8 cellular contexts compared by ENCODE assay signal in genomic region chr14:55271572-55272414, GRCh38. TPM values are rescaled to one million over a fixed set of nuclear protein-coding genes. Genes with fewer than 3 reads are reported as not detected.
DNase-seq lines count a peak whose midpoint lies in the region; ATAC-seq, FAIRE-seq and TF ChIP-seq lines count a peak whose summit lies in the region.

No MANE protein-coding gene starts in this region.

- in situ Hi-C loops in HepG2 (cut with HindIII; ENCODE audit: extremely low pct_ligation_motif_present, low pct_unique_long_range_greater_than_20kb), result loop anchor here (5.0 kb wide), 1 partner anchor 141 kb away; the partner anchor contains the start of gene ATG14

- peaks cover 20% of the 10 kb centered on the region for H4K20me1 ChIP-seq in HepG2 (ENCODE audit: insufficient read depth, low read length)

- H3K4me1 Mint-ChIP-seq in activated CD4-positive, alpha-beta T cell treated with anti-CD3 and anti-CD28 coated beads, Interleukin-2, amount 10 ng/mL, durations not matched to agents 7 days and 5 days, result peaks cover 49% of the 10 kb centered on the region
- H3K4me1 Mint-ChIP-seq in dendritic cell treated with granulocyte-macrophage colony-stimulating factor and Interleukin-4, amounts not matched to agents 40 ng/mL and 50 ng/mL, for 4 days (ENCODE audit: low read depth), result peaks cover 40% of the 10 kb centered on the region

- intact Hi-C loops in dendritic cell treated with granulocyte-macrophage colony-stimulating factor and Interleukin-4, amounts not matched to agents 40 ng/mL and 50 ng/mL, for 4 days (cut with micrococcal nuclease), result loop anchor here (10.0 kb wide), 1 partner anchor 217 kb away; the partner anchor contains the start of gene MAPK1IP1L
- intact Hi-C loops in HepG2 (cut with micrococcal nuclease; ENCODE audit: unreplicated experiment), result loop anchor here (1.0 to 10.0 kb wide), 3 partner anchors 83 to 313 kb away; partner anchors contain the start of gene KTN1

- peaks cover 9% of the 10 kb centered on the region for H3K36me3 Mint-ChIP-seq in activated CD4-positive, alpha-beta T cell treated with anti-CD3 and anti-CD28 coated beads, Interleukin-2, amount 10 ng/mL, durations not matched to agents 7 days and 5 days (ENCODE audit: low read depth)
- no peaks in the 10 kb centered on the region for H3K36me3 Mint-ChIP-seq in dendritic cell treated with granulocyte-macrophage colony-stimulating factor and Interleukin-4, amounts not matched to agents 40 ng/mL and 50 ng/mL, for 4 days (ENCODE audit: low read depth)

- H2AFZ ChIP-seq in HepG2 (ENCODE audit: low read length), result no peak overlapping the region

- FAIRE-seq in HepG2 (lab: Jason Lieb, UNC), result no peak

- TF ChIP-seq CTCF in HepG2 (CRISPR knock-in tag; IDR thresholded peaks at IDR 0.05), result 0 out of 2 replicates have a peak, but pooled peaks have one; percentile 17

- no peaks in the 10 kb centered on the region for H3K27me3 Mint-ChIP-seq in activated CD4-positive, alpha-beta T cell treated with anti-CD3 and anti-CD28 coated beads, Interleukin-2, amount 10 ng/mL, durations not matched to agents 7 days and 5 days
- H3K27me3 Mint-ChIP-seq in dendritic cell treated with granulocyte-macrophage colony-stimulating factor and Interleukin-4, amounts not matched to agents 40 ng/mL and 50 ng/mL, for 4 days, result no peaks in the 10 kb centered on the region

- WGBS in HepG2 (ENCODE audit: low lambda C conversion rate), result 0% methylated on average over 12 of the region's 82 CpGs

- peak overlapping the region; percentile 77 for H3K4me2 ChIP-seq in HepG2 (ENCODE audit: low read depth, low read length)

- H3K9me3 ChIP-seq in HepG2 (ENCODE audit: low read length), result no peaks in the 10 kb centered on the region

- BruUV-seq in HepG2 (replicated peaks; lab: Mats Ljungman, UMichigan), result no TSS peak

- ATAC-seq in GM18873 (IDR thresholded peaks at IDR 0.05; ENCODE audit: low FRiP score, unreplicated experiment) (peak; percentile 23), HG03135 (IDR thresholded peaks at IDR 0.05; ENCODE audit: unreplicated experiment) (peak; percentile 45), HepG2 (peak; percentile 49)

- H3K27me3 ChIP-seq in HepG2 (ENCODE audit: control insufficient read depth in 1 of 2, insufficient read depth in 2 of 2, low read length in 2 of 2), result no peaks in the 10 kb centered on the region; a peak in 1 of 5 replicates

- H3K4me1 ChIP-seq in HepG2 (ENCODE audit: insufficient read depth, low read length), result peaks cover 48% of the 10 kb centered on the region

- CTCF ChIA-PET in activated CD4-positive, alpha-beta T cell treated with anti-CD3 and anti-CD28 coated beads, Interleukin-2, amount 10 ng/mL, durations not matched to agents 7 days and 5 days (lab: Charles Lee), result interaction anchor here (0.7 to 3.6 kb wide), 9 partner anchors 8 to 346 kb away, joined by 3 to 30 read pairs (median 3); no protein-coding TSS in a partner anchor
- CTCF ChIA-PET in HepG2 (lab: Yijun Ruan, JAX; ENCODE audit: low intra/inter-chr PET ratio, low total read pairs), result interaction anchor here (1.3 to 1.7 kb wide), 2 partner anchors 26 to 82 kb away, joined by 5 to 14 read pairs; no protein-coding TSS in a partner anchor

- peak overlapping the region; percentile 81 for H3K4me3 Mint-ChIP-seq in activated CD4-positive, alpha-beta T cell treated with anti-CD3 and anti-CD28 coated beads, Interleukin-2, amount 10 ng/mL, durations not matched to agents 7 days and 5 days
- peak overlapping the region; percentile 84 for H3K4me3 Mint-ChIP-seq in dendritic cell treated with granulocyte-macrophage colony-stimulating factor and Interleukin-4, amounts not matched to agents 40 ng/mL and 50 ng/mL, for 4 days

- no peaks in the 10 kb centered on the region for H3K36me3 ChIP-seq in HepG2 (replicated peaks in 1 of 2; ENCODE audit: control insufficient read depth in 1 of 2, insufficient read depth in 2 of 2, low read length in 2 of 2)

- H3K27ac ChIP-seq in HepG2 (ENCODE audit: extremely low read length, insufficient read depth, low read length), result peak overlapping the region; percentile 78

- peak overlapping the region; percentile 87 to 99 (median 97) for H3K4me3 ChIP-seq in HepG2 (replicated peaks in 1 of 3; ENCODE audit: insufficient read depth in 1 of 3, low read depth in 2 of 3, low read length in 3 of 3)

- H3K27ac Mint-ChIP-seq in activated CD4-positive, alpha-beta T cell treated with anti-CD3 and anti-CD28 coated beads, Interleukin-2, amount 10 ng/mL, durations not matched to agents 7 days and 5 days, result peak overlapping the region; percentile 96
- peak overlapping the region; percentile 94 for H3K27ac Mint-ChIP-seq in dendritic cell treated with granulocyte-macrophage colony-stimulating factor and Interleukin-4, amounts not matched to agents 40 ng/mL and 50 ng/mL, for 4 days

- H3K79me2 ChIP-seq in HepG2 (ENCODE audit: insufficient read depth, low read length), result peaks cover 49% of the 10 kb centered on the region

- DNase-seq in AG20443 (ENCODE audit: low spot score) (peak; percentile 88), NCI-H446 (lab: John Stamatoyannopoulos, UW) (peak; percentile 41 to 71), HepG2 (ENCODE audit: low spot score) (peak; percentile 41)
- DNase-seq in activated CD4-positive, alpha-beta T cell treated with anti-CD3 and anti-CD28 coated beads, Interleukin-2, amount 10 ng/mL, durations not matched to agents 7 days and 5 days, result peak; percentile 69
- peak; percentile 28 for DNase-seq in stimulated activated CD4-positive, alpha-beta T cell treated with anti-CD3 and anti-CD28 coated beads, Interleukin-2, amount 100 ng/mL, for 4 hours (ENCODE audit: low read depth)

- POLR2A ChIA-PET in activated CD4-positive, alpha-beta T cell treated with anti-CD3 and anti-CD28 coated beads, Interleukin-2, amount 10 ng/mL, durations not matched to agents 7 days and 5 days (lab: Charles Lee), result no interaction called here
- POLR2A ChIA-PET in HepG2 (lab: Yijun Ruan, JAX), result interaction anchor here (0.7 kb wide), 1 partner anchor 12 kb away, joined by 3 read pairs; no protein-coding TSS in a partner anchor

- peak overlapping the region; percentile 97 for H3K9ac ChIP-seq in HepG2 (ENCODE audit: insufficient read depth, low read depth, low read length)

- TF ChIP-seq EP300 in HepG2 (IDR thresholded peaks at IDR 0.05; ENCODE audit: low read depth in 2 of 2, low read length in 2 of 2), result no peak
- no peak for TF ChIP-seq EP300 in HepG2 (CRISPR knock-in tag; IDR thresholded peaks at IDR 0.05; ENCODE audit: borderline replicate concordance)

- no peak for TF ChIP-seq RAD21 in HepG2 (CRISPR knock-in tag; IDR thresholded peaks at IDR 0.05)

- TF ChIP-seq POLR2A in HepG2 (IDR thresholded peaks at IDR 0.05; ENCODE audit: insufficient read depth in 1 of 2, low read depth in 2 of 2, low read length in 2 of 2), result peak in 1 of 2 experiments; percentile 61; a peak in 2 of 4 replicates

- H3K9me3 Mint-ChIP-seq in activated CD4-positive, alpha-beta T cell treated with anti-CD3 and anti-CD28 coated beads, Interleukin-2, amount 10 ng/mL, durations not matched to agents 7 days and 5 days, result no peaks in the 10 kb centered on the region
- no peaks in the 10 kb centered on the region for H3K9me3 Mint-ChIP-seq in dendritic cell treated with granulocyte-macrophage colony-stimulating factor and Interleukin-4, amounts not matched to agents 40 ng/mL and 50 ng/mL, for 4 days

RNA-seq across cellular contexts. Expression of gene FBXO34, which starts 0.6 kb away (rescaled TPM):
- 10 to 100 TPM; 23.0 to 23.6 TPM for total RNA-seq in activated CD4-positive, alpha-beta T cell treated with anti-CD3 and anti-CD28 coated beads, Interleukin-2, amount 10 ng/mL, durations not matched to agents 7 days and 5 days
- total RNA-seq in HepG2 (2016; rRNA removed; fragmentation: Illumina TruSeq; extraction: Trizol), result 13.5 and 15.5 TPM in 2 replicates
- 4.1 and 4.6 TPM in 2 replicates for total RNA-seq in HepG2 (2016; cell fraction: cytosol; rRNA removed; fragmentation: Illumina TruSeq; extraction: Trizol; ENCODE audit: low read depth)
- 14.5 and 15.0 TPM in 2 replicates for total RNA-seq in HepG2 (2016; cell fraction: insoluble cytoplasmic fraction; rRNA removed; fragmentation: Illumina TruSeq; extraction: Trizol)
- total RNA-seq in HepG2 (2016; cell fraction: membrane; rRNA removed; fragmentation: Illumina TruSeq; extraction: Trizol), result 9.3 and 11.9 TPM in 2 replicates
- total RNA-seq in HepG2 (2016; cell fraction: nucleus; rRNA removed; fragmentation: Illumina TruSeq; extraction: Trizol), result 15.3 and 15.4 TPM in 2 replicates
- 8.8 and 9.1 TPM in 2 replicates for polyA plus RNA-seq in HepG2 (2011; rRNA removed)
- 6.9 and 8.0 TPM in 2 replicates for polyA plus RNA-seq in HepG2 (2011; cell fraction: cytosol; rRNA removed)
- polyA plus RNA-seq in HepG2 (2011; cell fraction: nucleus; rRNA removed), result 14.1 and 14.5 TPM in 2 replicates
- polyA plus RNA-seq in HepG2 (2012), result 9.1 and 10.9 TPM in 2 replicates
- 2.1 and 2.3 TPM in 2 replicates for polyA plus RNA-seq in HepG2 (2016; cell fraction: cytosol; fragmentation: Illumina TruSeq; extraction: Trizol; ENCODE audit: low read depth)
- 11.8 and 12.3 TPM in 2 replicates for polyA plus RNA-seq in HepG2 (2016; cell fraction: insoluble cytoplasmic fraction; fragmentation: Illumina TruSeq; extraction: Trizol; ENCODE audit: low read depth)
- polyA plus RNA-seq in HepG2 (2016; cell fraction: membrane; fragmentation: Illumina TruSeq; extraction: Trizol; ENCODE audit: low read depth), result 3.6 and 3.8 TPM in 2 replicates
- polyA plus RNA-seq in HepG2 (2016; cell fraction: nucleus; fragmentation: Illumina TruSeq; extraction: Trizol; ENCODE audit: insufficient read depth, low read depth), result 10.8 and 13.7 TPM in 2 replicates
- 10.8 and 17.6 TPM in 2 replicates for polyA minus RNA-seq in HepG2 (2011; rRNA and poly(A)+ RNA removed; ENCODE audit: low replicate concordance)
- 7.3 and 7.5 TPM in 2 replicates for polyA minus RNA-seq in HepG2 (2011; cell fraction: cytosol; rRNA and poly(A)+ RNA removed)
- 30.0 and 34.3 TPM in 2 replicates for polyA minus RNA-seq in HepG2 (2011; cell fraction: nucleus; rRNA and poly(A)+ RNA removed)

Comparison
In these comparisons a context has a peak if more than half of its experiments do, and no peak if none do; other contexts are left out.
1. Peak in every context shown above with its lines: DNase-seq, ATAC-seq, H3K4me3 ChIP-seq and H3K27ac ChIP-seq.
2. DNase-seq: peak in every context shown above with its lines; median percentile 88 in AG20443; 69 in activated CD4-positive, alpha-beta T cell treated with anti-CD3 and anti-CD28 coated beads, Interleukin-2, amount 10 ng/mL, durations not matched to agents 7 days and 5 days; 56 in NCI-H446; 41 in HepG2; 28 in stimulated activated CD4-positive, alpha-beta T cell treated with anti-CD3 and anti-CD28 coated beads, Interleukin-2, amount 100 ng/mL, for 4 hours.